In genomic region chr17:3888343-3889171, GRCh38 we compare ENCODE assay signal across 1 cellular context.
TF ChIP-seq lines count a peak whose summit lies in the region.

No MANE protein-coding gene starts in this region.

TF ChIP-seq in K562, 482 proteins besides CTCF, POLR2A, EP300 and RAD21 (continued from another document and continues in another):
- TF ChIP-seq, protein P1, sequence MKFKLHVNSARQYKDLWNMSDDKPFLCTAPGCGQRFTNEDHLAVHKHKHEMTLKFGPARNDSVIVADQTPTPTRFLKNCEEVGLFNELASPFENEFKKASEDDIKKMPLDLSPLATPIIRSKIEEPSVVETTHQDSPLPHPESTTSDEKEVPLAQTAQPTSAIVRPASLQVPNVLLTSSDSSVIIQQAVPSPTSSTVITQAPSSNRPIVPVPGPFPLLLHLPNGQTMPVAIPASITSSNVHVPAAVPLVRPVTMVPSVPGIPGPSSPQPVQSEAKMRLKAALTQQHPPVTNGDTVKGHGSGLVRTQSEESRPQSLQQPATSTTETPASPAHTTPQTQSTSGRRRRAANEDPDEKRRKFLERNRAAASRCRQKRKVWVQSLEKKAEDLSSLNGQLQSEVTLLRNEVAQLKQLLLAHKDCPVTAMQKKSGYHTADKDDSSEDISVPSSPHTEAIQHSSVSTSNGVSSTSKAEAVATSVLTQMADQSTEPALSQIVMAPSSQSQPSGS (CRISPR knock-in tag; IDR thresholded peaks at IDR 0.05), result peak; percentile 73; the same call in 1 of the 2 replicates
- TF ChIP-seq MBD2 (IDR thresholded peaks at IDR 0.05; ENCODE audit: borderline replicate concordance, low read depth), result peak; percentile 27; the same call in 1 of the 2 replicates
- no peak for TF ChIP-seq ZNF41 (CRISPR knock-in tag; conservative IDR thresholded peaks at IDR 0.05)
- TF ChIP-seq ZBTB7A (IDR thresholded peaks at IDR 0.05; ENCODE audit: borderline replicate concordance, control insufficient read depth, low read depth, low read length), result no peak
- TF ChIP-seq THRAP3 (IDR thresholded peaks at IDR 0.05; ENCODE audit: borderline replicate concordance), result no peak
- no peak for TF ChIP-seq ZNF444 (CRISPR knock-in tag; IDR thresholded peaks at IDR 0.05)
- no peak for TF ChIP-seq ZNF197 (CRISPR knock-in tag; IDR thresholded peaks at IDR 0.05; ENCODE audit: low read depth)
- no peak for TF ChIP-seq TEAD4 (IDR thresholded peaks at IDR 0.05; ENCODE audit: low read length)
- no peak for TF ChIP-seq TEAD4 (CRISPR knock-in tag; IDR thresholded peaks at IDR 0.05; ENCODE audit: borderline replicate concordance)
- no peak for TF ChIP-seq ZNF165 (CRISPR knock-in tag; IDR thresholded peaks at IDR 0.05; ENCODE audit: borderline replicate concordance)
- no peak for TF ChIP-seq IRF9 (tag; IDR thresholded peaks at IDR 0.05)
- TF ChIP-seq BCOR (IDR thresholded peaks at IDR 0.05), result 0 out of 2 replicates have a peak, but pooled peaks have one; percentile 22
- TF ChIP-seq, protein P2, sequence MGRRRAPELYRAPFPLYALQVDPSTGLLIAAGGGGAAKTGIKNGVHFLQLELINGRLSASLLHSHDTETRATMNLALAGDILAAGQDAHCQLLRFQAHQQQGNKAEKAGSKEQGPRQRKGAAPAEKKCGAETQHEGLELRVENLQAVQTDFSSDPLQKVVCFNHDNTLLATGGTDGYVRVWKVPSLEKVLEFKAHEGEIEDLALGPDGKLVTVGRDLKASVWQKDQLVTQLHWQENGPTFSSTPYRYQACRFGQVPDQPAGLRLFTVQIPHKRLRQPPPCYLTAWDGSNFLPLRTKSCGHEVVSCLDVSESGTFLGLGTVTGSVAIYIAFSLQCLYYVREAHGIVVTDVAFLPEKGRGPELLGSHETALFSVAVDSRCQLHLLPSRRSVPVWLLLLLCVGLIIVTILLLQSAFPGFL (CRISPR knock-in tag; IDR thresholded peaks at IDR 0.05), result no peak
- TF ChIP-seq ARID3A (IDR thresholded peaks at IDR 0.05; ENCODE audit: borderline replicate concordance, low read depth, low read length), result no peak
- no peak for TF ChIP-seq ZNF12 (CRISPR knock-in tag; IDR thresholded peaks at IDR 0.05)
- TF ChIP-seq SNRNP70 (optimal IDR thresholded peaks at IDR 0.05; ENCODE audit: low read depth, low read length), result no peak
- TF ChIP-seq, protein P3, sequence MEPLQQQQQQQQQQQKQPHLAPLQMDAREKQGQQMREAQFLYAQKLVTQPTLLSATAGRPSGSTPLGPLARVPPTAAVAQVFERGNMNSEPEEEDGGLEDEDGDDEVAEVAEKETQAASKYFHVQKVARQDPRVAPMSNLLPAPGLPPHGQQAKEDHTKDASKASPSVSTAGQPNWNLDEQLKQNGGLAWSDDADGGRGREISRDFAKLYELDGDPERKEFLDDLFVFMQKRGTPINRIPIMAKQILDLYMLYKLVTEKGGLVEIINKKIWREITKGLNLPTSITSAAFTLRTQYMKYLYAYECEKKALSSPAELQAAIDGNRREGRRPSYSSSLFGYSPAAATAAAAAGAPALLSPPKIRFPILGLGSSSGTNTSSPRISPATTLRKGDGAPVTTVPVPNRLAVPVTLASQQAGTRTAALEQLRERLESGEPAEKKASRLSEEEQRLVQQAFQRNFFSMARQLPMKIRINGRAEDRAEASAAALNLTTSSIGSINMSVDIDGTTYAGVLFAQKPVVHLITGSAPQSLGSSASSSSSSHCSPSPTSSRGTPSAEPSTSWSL (CRISPR knock-in tag; IDR thresholded peaks at IDR 0.05; ENCODE audit: borderline replicate concordance), result no peak
- TF ChIP-seq ZKSCAN3 (CRISPR knock-in tag; IDR thresholded peaks at IDR 0.05), result no peak
- no peak for TF ChIP-seq ZNF583 (CRISPR knock-in tag; IDR thresholded peaks at IDR 0.05)
- TF ChIP-seq CHD1 (IDR thresholded peaks at IDR 0.05; ENCODE audit: low read length), result no peak
- TF ChIP-seq, protein P4, sequence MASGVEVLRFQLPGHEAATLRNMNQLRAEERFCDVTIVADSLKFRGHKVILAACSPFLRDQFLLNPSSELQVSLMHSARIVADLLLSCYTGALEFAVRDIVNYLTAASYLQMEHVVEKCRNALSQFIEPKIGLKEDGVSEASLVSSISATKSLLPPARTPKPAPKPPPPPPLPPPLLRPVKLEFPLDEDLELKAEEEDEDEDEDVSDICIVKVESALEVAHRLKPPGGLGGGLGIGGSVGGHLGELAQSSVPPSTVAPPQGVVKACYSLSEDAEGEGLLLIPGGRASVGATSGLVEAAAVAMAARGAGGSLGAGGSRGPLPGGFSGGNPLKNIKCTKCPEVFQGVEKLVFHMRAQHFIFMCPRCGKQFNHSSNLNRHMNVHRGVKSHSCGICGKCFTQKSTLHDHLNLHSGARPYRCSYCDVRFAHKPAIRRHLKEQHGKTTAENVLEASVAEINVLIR (CRISPR knock-in tag; IDR thresholded peaks at IDR 0.05), result peak; percentile 65
- TF ChIP-seq CBFA2T3 (IDR thresholded peaks at IDR 0.05), result peak; percentile 11; the same call in 1 of the 2 replicates
- no peak for TF ChIP-seq NR2F6 (CRISPR knock-in tag; IDR thresholded peaks at IDR 0.05)
- no peak for TF ChIP-seq ZNF778 (CRISPR knock-in tag; IDR thresholded peaks at IDR 0.05)
- TF ChIP-seq ZFP30 (CRISPR knock-in tag; IDR thresholded peaks at IDR 0.05; ENCODE audit: borderline replicate concordance), result no peak
- no peak for TF ChIP-seq ZNF431 (CRISPR knock-in tag; IDR thresholded peaks at IDR 0.05)
- TF ChIP-seq RHOXF2B (CRISPR knock-in tag; conservative IDR thresholded peaks at IDR 0.05), result no peak
- TF ChIP-seq PRPF4 (IDR thresholded peaks at IDR 0.05; ENCODE audit: insufficient read depth, low read depth, low read length, poor library complexity, severe bottlenecking), result no peak
- TF ChIP-seq, protein P5, sequence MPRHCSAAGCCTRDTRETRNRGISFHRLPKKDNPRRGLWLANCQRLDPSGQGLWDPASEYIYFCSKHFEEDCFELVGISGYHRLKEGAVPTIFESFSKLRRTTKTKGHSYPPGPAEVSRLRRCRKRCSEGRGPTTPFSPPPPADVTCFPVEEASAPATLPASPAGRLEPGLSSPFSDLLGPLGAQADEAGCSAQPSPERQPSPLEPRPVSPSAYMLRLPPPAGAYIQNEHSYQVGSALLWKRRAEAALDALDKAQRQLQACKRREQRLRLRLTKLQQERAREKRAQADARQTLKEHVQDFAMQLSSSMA (CRISPR knock-in tag; IDR thresholded peaks at IDR 0.05), result no peak
- TF ChIP-seq ZNF354B (CRISPR knock-in tag; IDR thresholded peaks at IDR 0.05), result no peak
- TF ChIP-seq HDGF (IDR thresholded peaks at IDR 0.05), result no peak; the same call in 1 of the 2 replicates
- no peak for TF ChIP-seq ZNF75A (CRISPR knock-in tag; IDR thresholded peaks at IDR 0.05)
- TF ChIP-seq, protein P6, sequence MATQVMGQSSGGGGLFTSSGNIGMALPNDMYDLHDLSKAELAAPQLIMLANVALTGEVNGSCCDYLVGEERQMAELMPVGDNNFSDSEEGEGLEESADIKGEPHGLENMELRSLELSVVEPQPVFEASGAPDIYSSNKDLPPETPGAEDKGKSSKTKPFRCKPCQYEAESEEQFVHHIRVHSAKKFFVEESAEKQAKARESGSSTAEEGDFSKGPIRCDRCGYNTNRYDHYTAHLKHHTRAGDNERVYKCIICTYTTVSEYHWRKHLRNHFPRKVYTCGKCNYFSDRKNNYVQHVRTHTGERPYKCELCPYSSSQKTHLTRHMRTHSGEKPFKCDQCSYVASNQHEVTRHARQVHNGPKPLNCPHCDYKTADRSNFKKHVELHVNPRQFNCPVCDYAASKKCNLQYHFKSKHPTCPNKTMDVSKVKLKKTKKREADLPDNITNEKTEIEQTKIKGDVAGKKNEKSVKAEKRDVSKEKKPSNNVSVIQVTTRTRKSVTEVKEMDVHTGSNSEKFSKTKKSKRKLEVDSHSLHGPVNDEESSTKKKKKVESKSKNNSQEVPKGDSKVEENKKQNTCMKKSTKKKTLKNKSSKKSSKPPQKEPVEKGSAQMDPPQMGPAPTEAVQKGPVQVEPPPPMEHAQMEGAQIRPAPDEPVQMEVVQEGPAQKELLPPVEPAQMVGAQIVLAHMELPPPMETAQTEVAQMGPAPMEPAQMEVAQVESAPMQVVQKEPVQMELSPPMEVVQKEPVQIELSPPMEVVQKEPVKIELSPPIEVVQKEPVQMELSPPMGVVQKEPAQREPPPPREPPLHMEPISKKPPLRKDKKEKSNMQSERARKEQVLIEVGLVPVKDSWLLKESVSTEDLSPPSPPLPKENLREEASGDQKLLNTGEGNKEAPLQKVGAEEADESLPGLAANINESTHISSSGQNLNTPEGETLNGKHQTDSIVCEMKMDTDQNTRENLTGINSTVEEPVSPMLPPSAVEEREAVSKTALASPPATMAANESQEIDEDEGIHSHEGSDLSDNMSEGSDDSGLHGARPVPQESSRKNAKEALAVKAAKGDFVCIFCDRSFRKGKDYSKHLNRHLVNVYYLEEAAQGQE (CRISPR knock-in tag; IDR thresholded peaks at IDR 0.05; ENCODE audit: low read depth), result no peak
- TF ChIP-seq GABPA (tag; conservative IDR thresholded peaks at IDR 0.05; ENCODE audit: low read depth), result no peak
- TF ChIP-seq USF1 (CRISPR knock-in tag; IDR thresholded peaks at IDR 0.05), result no peak
- peak; percentile 69; the same call in 1 of the 2 replicates for TF ChIP-seq RNF2 (IDR thresholded peaks at IDR 0.05)
- TF ChIP-seq TFAM (CRISPR knock-in tag; conservative IDR thresholded peaks at IDR 0.05), result no peak
- TF ChIP-seq HMG20B (CRISPR knock-in tag; IDR thresholded peaks at IDR 0.05), result no peak
- TF ChIP-seq FOS (IDR thresholded peaks at IDR 0.05; ENCODE audit: extremely low read depth, insufficient read length), result no peak
- TF ChIP-seq SRSF9 (IDR thresholded peaks at IDR 0.05; ENCODE audit: borderline replicate concordance, low read depth, low read length), result no peak
- 0 out of 2 replicates have a peak, but pooled peaks have one; percentile 26 for TF ChIP-seq SRSF3 (IDR thresholded peaks at IDR 0.05; ENCODE audit: insufficient read depth, low read length)
- 0 out of 2 replicates have a peak, but pooled peaks have one; percentile 27 for TF ChIP-seq NCOR1 (IDR thresholded peaks at IDR 0.05)
- TF ChIP-seq DDX20 (tag; IDR thresholded peaks at IDR 0.05; ENCODE audit: low read depth), result no peak
- TF ChIP-seq, protein P7, sequence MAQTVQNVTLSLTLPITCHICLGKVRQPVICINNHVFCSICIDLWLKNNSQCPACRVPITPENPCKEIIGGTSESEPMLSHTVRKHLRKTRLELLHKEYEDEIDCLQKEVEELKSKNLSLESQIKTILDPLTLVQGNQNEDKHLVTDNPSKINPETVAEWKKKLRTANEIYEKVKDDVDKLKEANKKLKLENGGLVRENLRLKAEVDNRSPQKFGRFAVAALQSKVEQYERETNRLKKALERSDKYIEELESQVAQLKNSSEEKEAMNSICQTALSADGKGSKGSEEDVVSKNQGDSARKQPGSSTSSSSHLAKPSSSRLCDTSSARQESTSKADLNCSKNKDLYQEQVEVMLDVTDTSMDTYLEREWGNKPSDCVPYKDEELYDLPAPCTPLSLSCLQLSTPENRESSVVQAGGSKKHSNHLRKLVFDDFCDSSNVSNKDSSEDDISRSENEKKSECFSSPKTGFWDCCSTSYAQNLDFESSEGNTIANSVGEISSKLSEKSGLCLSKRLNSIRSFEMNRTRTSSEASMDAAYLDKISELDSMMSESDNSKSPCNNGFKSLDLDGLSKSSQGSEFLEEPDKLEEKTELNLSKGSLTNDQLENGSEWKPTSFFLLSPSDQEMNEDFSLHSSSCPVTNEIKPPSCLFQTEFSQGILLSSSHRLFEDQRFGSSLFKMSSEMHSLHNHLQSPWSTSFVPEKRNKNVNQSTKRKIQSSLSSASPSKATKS (CRISPR knock-in tag; IDR thresholded peaks at IDR 0.05), result no peak
- no peak for TF ChIP-seq ZNF644 (tag; IDR thresholded peaks at IDR 0.05; ENCODE audit: low read depth)
- TF ChIP-seq MAX (CRISPR knock-in tag; IDR thresholded peaks at IDR 0.05), result peak; percentile 98
- no peak for TF ChIP-seq ZNF695 (CRISPR knock-in tag; IDR thresholded peaks at IDR 0.05)
- TF ChIP-seq SAP30 (IDR thresholded peaks at IDR 0.05; ENCODE audit: borderline replicate concordance, insufficient read depth, low read depth, low read length, poor library complexity, severe bottlenecking), result no peak
- no peak for TF ChIP-seq BDP1 (IDR thresholded peaks at IDR 0.05; ENCODE audit: insufficient read depth, insufficient read length)
- no peak for TF ChIP-seq MCM5 (IDR thresholded peaks at IDR 0.05; ENCODE audit: low read depth)
- TF ChIP-seq KLF1 (tag; IDR thresholded peaks at IDR 0.05), result no peak
- no peak for TF ChIP-seq PTBP1 (IDR thresholded peaks at IDR 0.05; ENCODE audit: low read depth, low read length)
- TF ChIP-seq YBX1 (IDR thresholded peaks at IDR 0.05), result no peak
- peak; percentile 76 for TF ChIP-seq C11orf30 (IDR thresholded peaks at IDR 0.05; ENCODE audit: low read depth)
